Comparison of ENCODE assay signal across 12 cellular contexts in the genomic region with DNA sequence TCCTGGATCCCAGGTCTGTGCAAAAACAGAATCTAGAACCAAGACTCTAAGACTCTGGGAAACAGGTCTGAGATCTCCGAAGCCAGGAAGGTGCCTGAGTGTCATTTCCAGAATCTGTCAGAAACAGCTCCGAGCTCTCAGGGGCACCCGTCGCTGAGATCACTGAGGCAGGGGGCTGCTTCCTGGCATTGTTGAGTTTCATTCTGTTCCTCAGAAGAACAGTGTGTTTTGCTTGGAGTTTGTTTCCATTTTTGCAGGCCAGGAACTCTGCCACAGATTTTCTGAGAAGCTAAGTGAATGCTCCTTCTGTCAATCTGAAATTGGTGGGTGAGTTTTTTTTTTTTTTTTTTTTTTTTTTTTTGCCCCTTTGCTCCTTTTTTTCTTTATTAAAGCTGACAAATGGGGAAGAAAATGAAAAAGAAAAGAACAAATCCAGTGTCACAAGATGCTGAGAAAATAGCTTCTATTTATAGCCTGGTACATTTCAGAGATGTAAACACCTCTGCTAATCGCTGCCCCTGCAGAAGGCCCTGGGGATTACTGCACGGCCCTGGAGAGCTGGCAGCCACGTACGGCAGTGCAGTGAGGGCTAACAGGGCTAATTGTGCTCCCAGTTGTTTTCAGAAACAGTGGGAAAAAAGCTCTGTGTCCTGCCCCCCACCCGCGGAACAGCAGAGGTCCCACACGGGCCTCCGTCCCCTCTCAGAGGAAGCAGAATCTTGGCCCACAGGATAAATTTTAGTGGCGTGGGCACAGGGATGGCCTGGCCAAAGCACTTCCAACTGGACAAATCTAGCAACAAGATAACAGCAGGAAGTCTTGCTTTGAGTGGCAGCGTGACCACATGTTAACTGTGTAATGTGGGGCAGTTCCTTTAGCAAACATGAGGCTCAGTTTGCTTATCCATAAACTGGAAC.
A peak's percentile ranks its signal among the peaks of the same experiment; 100 is the strongest.
DNase-seq lines count a peak whose midpoint lies in the region; ATAC-seq and TF ChIP-seq lines count a peak whose summit lies in the region.
"Had no signal": no experiment of that assay in that cellular context is flagged by ENCODE, and none has a peak within 500 bp of the region (broad histone marks: within the 10 kb centered on the region; RNA-seq: fewer than 3 reads in every experiment).

No MANE protein-coding gene starts in this region.

- H3K4me3 Mint-ChIP-seq in activated CD4-positive, alpha-beta T cell treated with anti-CD3 and anti-CD28 coated beads for 36 hours, result no peak overlapping the region
- H3K4me3 Mint-ChIP-seq: T-helper 1 cell treated with Interleukin-12 subunit alpha and Interleukin-12 subunit beta and Interleukin-4 antibody, amounts not matched to agents 30 μg/mL and 1 μg/mL, for 36 hours had no signal

- H3K27me3 ChIP-seq in spleen (replicated peaks in 1 of 7), result peaks cover 0 to 7% (median 0%) of the 10 kb centered on the region in 7 donors
- H3K27me3 ChIP-seq in A673 (replicated peaks; ENCODE audit: insufficient read depth, low read depth, low read length, poor library complexity), result peaks cover 95% of the 10 kb centered on the region

- H3K27me3 Mint-ChIP-seq in activated CD4-positive, alpha-beta T cell treated with anti-CD3 and anti-CD28 coated beads for 36 hours, result peaks cover 10% of the 10 kb centered on the region

- no peak for DNase-seq in Right ventricle myocardium inferior (ENCODE audit: missing footprints)
- DNase-seq in cardiac septum (ENCODE audit: low spot score), result no peak
- DNase-seq in brain pericyte (ENCODE audit: low read depth, low spot score), result peak; percentile 21
- DNase-seq in mucosa of descending colon, result no peak
- no peak for DNase-seq in activated CD4-positive, alpha-beta T cell treated with anti-CD3 and anti-CD28 coated beads for 36 hours
- no peak for DNase-seq in spleen
- no peak for DNase-seq in A673 (ENCODE audit: low spot score)
- DNase-seq: GOT3; NCI-H1048; stimulated activated CD4-positive, alpha-beta T cell treated with anti-CD3 and anti-CD28 coated beads, Interleukin-2, amount 100 ng/mL, for 24 hours had no signal

- no peak for TF ChIP-seq CTCF in mucosa of descending colon (IDR thresholded peaks at IDR 0.05)
- no peak for TF ChIP-seq CTCF in spleen (IDR thresholded peaks at IDR 0.05 in 8 of 11, conservative IDR thresholded peaks at IDR 0.05 in 3 of 11)
- no peak for TF ChIP-seq CTCF in A673 (conservative IDR thresholded peaks at IDR 0.05; ENCODE audit: low read depth, low read length)

- ATAC-seq in Right ventricle myocardium inferior (peak; percentile 91), mucosa of descending colon (no peak)
- no peak for ATAC-seq in activated CD4-positive, alpha-beta T cell treated with anti-CD3 and anti-CD28 coated beads for 36 hours

- no TSS peak for BruUV-seq in A673 (replicated peaks; lab: Mats Ljungman, UMichigan)

- H3K4me1 Mint-ChIP-seq in activated CD4-positive, alpha-beta T cell treated with anti-CD3 and anti-CD28 coated beads for 36 hours, result no peaks in the 10 kb centered on the region

- intact Hi-C loops in Right ventricle myocardium inferior (cut with DNase I) (loop anchor here (5.0 kb wide), 1 partner anchor 83 kb away; no protein-coding TSS in a partner anchor), cardiac septum (cut with DNase I) (loop anchor here (5.0 to 10.0 kb wide), 3 partner anchors 83 to 237 kb away; a partner anchor contains a TSS), mucosa of descending colon (cut with DNase I, micrococcal nuclease) (no loop called here), spleen (cut with DNase I; ENCODE audit: low total_unique reads) (no loop called here), A673 (cut with micrococcal nuclease; ENCODE audit: unreplicated experiment) (no loop called here)
- intact Hi-C loops in activated CD4-positive, alpha-beta T cell treated with anti-CD3 and anti-CD28 coated beads for 36 hours (cut with DNase I, micrococcal nuclease), result no loop called here

- no peaks in the 10 kb centered on the region for H3K9me3 ChIP-seq in mesodermal cell (ENCODE audit: control insufficient read depth, low read length)
- H3K9me3 ChIP-seq in mucosa of descending colon, result no peaks in the 10 kb centered on the region
- H3K9me3 ChIP-seq in spleen, result no peaks in the 10 kb centered on the region
- H3K9me3 ChIP-seq in A673 (ENCODE audit: low read depth, low read length, poor library complexity, severe bottlenecking), result no peaks in the 10 kb centered on the region

- H3K4me1 ChIP-seq in mesodermal cell (ENCODE audit: control insufficient read depth, insufficient read depth, low read length, poor library complexity, severe bottlenecking) (no peaks in the 10 kb centered on the region), mucosa of descending colon (ENCODE audit: low read depth) (no peaks in the 10 kb centered on the region), spleen (no peaks in the 10 kb centered on the region), A673 (ENCODE audit: insufficient read depth, low read length, poor library complexity, severe bottlenecking) (no peaks in the 10 kb centered on the region)

- no peak overlapping the region for H3K27ac Mint-ChIP-seq in activated CD4-positive, alpha-beta T cell treated with anti-CD3 and anti-CD28 coated beads for 36 hours
- H3K27ac Mint-ChIP-seq: T-helper 1 cell treated with Interleukin-12 subunit alpha and Interleukin-12 subunit beta and Interleukin-4 antibody, amounts not matched to agents 30 μg/mL and 1 μg/mL, for 36 hours had no signal

- no peak for TF ChIP-seq POLR2A in spleen (IDR thresholded peaks at IDR 0.05)

- CTCF ChIA-PET in activated CD4-positive, alpha-beta T cell treated with anti-CD3 and anti-CD28 coated beads for 36 hours (lab: Charles Lee), result no interaction called here
- CTCF ChIA-PET in A673 (lab: Charles Lee), result interaction anchor here (0.6 kb wide), 1 partner anchor 667 kb away, joined by 14 read pairs; no protein-coding TSS in a partner anchor

- H3K9me3 Mint-ChIP-seq in activated CD4-positive, alpha-beta T cell treated with anti-CD3 and anti-CD28 coated beads for 36 hours (ENCODE audit: low read depth), result no peaks in the 10 kb centered on the region
- H3K9me3 Mint-ChIP-seq: T-helper 1 cell treated with Interleukin-12 subunit alpha and Interleukin-12 subunit beta and Interleukin-4 antibody, amounts not matched to agents 30 μg/mL and 1 μg/mL, for 36 hours had no signal

- H3K36me3 ChIP-seq in mesodermal cell (ENCODE audit: control insufficient read depth, insufficient read depth, low read length), result no peaks in the 10 kb centered on the region
- no peaks in the 10 kb centered on the region for H3K36me3 ChIP-seq in mucosa of descending colon (ENCODE audit: low read depth)
- H3K36me3 ChIP-seq in spleen, result no peaks in the 10 kb centered on the region
- H3K36me3 ChIP-seq in A673 (ENCODE audit: insufficient read depth, low read length, poor library complexity, severe bottlenecking), result no peaks in the 10 kb centered on the region

- WGBS in mesodermal cell (ENCODE audit: insufficient coverage in 2 of 2), 2 experiments, result 88 to 90% methylated on average over 13 to 14 of the region's 14 CpGs
- 45 to 55% (median 48%) methylated on average over 14 of the region's 14 CpGs for WGBS in spleen, 5 donors

- no peak overlapping the region for H3K4me3 ChIP-seq in mesodermal cell (ENCODE audit: extremely low read depth, insufficient read depth, low read length, poor library complexity, severe bottlenecking)
- H3K4me3 ChIP-seq in mucosa of descending colon, result no peak overlapping the region
- H3K4me3 ChIP-seq in spleen, result no peak overlapping the region
- H3K4me3 ChIP-seq in A673 (ENCODE audit: low read depth, low read length, poor library complexity, severe bottlenecking), result no peak overlapping the region

- POLR2A ChIA-PET in activated CD4-positive, alpha-beta T cell treated with anti-CD3 and anti-CD28 coated beads for 36 hours (lab: Charles Lee), result interaction anchor here (0.7 kb wide), 1 partner anchor 91 kb away, joined by 4 read pairs; no protein-coding TSS in a partner anchor
- POLR2A ChIA-PET in A673 (lab: Charles Lee; ENCODE audit: low non-redundant PET), result no interaction called here

- H3K27ac ChIP-seq in mesodermal cell (ENCODE audit: low read depth, low read length, severe bottlenecking) (peak overlapping the region; percentile 78), spleen (no peak overlapping the region), A673 (ENCODE audit: low read depth, low read length, poor library complexity, severe bottlenecking) (no peak overlapping the region)

- H3K36me3 Mint-ChIP-seq in activated CD4-positive, alpha-beta T cell treated with anti-CD3 and anti-CD28 coated beads for 36 hours (ENCODE audit: low read depth), result no peaks in the 10 kb centered on the region

Comparison
In these comparisons a context has a peak if more than half of its experiments do, and no peak if none do; other contexts are left out.
1. intact Hi-C loops: an anchor here in Right ventricle myocardium inferior (5.0 kb wide) and cardiac septum (5.0 to 10.0 kb wide); none called in mucosa of descending colon, activated CD4-positive, alpha-beta T cell treated with anti-CD3 and anti-CD28 coated beads for 36 hours, spleen and A673.